7 cellular contexts compared by ENCODE assay signal in the genomic region with DNA sequence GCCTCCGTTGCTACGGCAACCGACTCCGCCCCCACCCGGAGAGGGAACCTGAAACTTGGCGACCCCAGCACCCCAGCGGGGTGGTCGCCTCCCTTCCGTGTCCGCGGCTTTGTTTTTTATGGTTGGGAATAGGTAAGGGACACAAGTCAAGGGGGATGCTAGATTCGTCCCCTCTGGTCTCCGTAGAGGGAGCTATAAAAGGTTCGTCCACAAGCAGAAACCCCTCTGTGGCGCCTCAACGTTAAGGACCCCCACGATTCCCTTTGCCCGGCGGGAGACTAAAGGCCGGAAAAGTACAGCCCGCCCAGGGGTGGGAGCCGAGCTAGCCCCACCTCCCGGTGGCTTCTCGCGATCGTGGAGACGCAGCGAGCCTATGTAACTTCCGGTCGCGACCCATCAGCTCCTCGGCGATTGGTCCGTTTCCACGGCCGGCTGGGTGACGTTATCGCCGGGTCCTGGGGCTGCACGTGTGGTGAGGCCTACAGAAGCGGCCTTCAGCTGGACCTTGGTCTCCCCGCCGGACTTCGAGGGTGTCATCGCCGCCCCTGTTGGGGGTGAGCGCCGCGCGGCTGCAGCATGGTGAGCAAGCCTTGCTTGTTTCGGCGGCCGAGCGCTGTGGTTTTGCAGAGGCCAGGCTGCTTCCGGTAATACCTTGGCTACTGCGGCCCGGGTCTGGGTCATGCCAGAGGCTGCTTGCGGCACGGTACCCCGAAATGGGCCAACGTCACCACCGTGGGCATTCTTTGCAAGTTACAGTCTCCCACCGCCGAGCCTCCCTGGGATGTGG. TPM values are rescaled to one million over a fixed set of nuclear protein-coding genes. Genes with fewer than 3 reads are reported as not detected.
DNase-seq lines count a peak whose midpoint lies in the region; ATAC-seq, FAIRE-seq and TF ChIP-seq lines count a peak whose summit lies in the region.

A gene with protein sequence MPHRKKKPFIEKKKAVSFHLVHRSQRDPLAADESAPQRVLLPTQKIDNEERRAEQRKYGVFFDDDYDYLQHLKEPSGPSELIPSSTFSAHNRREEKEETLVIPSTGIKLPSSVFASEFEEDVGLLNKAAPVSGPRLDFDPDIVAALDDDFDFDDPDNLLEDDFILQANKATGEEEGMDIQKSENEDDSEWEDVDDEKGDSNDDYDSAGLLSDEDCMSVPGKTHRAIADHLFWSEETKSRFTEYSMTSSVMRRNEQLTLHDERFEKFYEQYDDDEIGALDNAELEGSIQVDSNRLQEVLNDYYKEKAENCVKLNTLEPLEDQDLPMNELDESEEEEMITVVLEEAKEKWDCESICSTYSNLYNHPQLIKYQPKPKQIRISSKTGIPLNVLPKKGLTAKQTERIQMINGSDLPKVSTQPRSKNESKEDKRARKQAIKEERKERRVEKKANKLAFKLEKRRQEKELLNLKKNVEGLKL (plus strand): TSS at position 437 of the 787 bp plus-strand sequence. CDS start 140 bp downstream, at position 577.

- H3K4me3 ChIP-seq in body of pancreas, result peak within 1 kb of the TSS; percentile 15 to 80

- peaks cover 4% of the 10 kb centered on the region in 2 donors for H3K36me3 ChIP-seq in body of pancreas (replicated peaks in 1 of 2; ENCODE audit: insufficient read depth in 1 of 2, low read depth in 2 of 2)

- no peak for TF ChIP-seq CTCF in body of pancreas (IDR thresholded peaks at IDR 0.05)

- TF ChIP-seq POLR2A in body of pancreas (IDR thresholded peaks at IDR 0.05), result peak; percentile 50 to 85 (median 76)

- peaks cover 13% of the 10 kb centered on the region for H3K4me1 ChIP-seq in body of pancreas

- H3K9me3 ChIP-seq in body of pancreas, result no peaks in the 10 kb centered on the region

- FAIRE-seq in TTC549 (lab: Jason Lieb, UNC), result peak; percentile 90

- no peaks in the 10 kb centered on the region for H3K27me3 ChIP-seq in body of pancreas

- DNase-seq in NCI-H2107 treated with DMSO at 0.1 percent for 48 hours (lab: John Stamatoyannopoulos, UW; ENCODE audit: unreplicated experiment) (peak; percentile 80), body of pancreas (peak; percentile 96 to 97 (median 97)), iPS DF 19.7 (ENCODE audit: low read depth, low spot score) (peak; percentile 76), sciatic nerve (ENCODE audit: low spot score) (peak; percentile 98)

- 0% methylated on average over 29 to 64 of the region's 64 CpGs for WGBS in body of pancreas, 2 donors

- peak; percentile 99 for ATAC-seq in GM18520 (IDR thresholded peaks at IDR 0.05; ENCODE audit: unreplicated experiment)
- ATAC-seq in HG03064 (IDR thresholded peaks at IDR 0.05; ENCODE audit: low read depth, unreplicated experiment), result peak; percentile 99
- ATAC-seq in body of pancreas, result peak; percentile 100
- peak; percentile 100 for ATAC-seq in sciatic nerve

- intact Hi-C loops in body of pancreas (cut with DNase I), result no loop called here
- intact Hi-C loops in sciatic nerve (cut with DNase I), result no loop called here

- peak within 1 kb of the TSS; percentile 82 to 92 (median 91) for H3K27ac ChIP-seq in body of pancreas

RNA-seq across cellular contexts. Expression of the gene that starts here (rescaled TPM):
- 1 to 10 TPM; 6.7 to 6.9 TPM for total RNA-seq in body of pancreas
- 22.4 TPM for total RNA-seq in sciatic nerve

Comparison
In these comparisons a context has a peak if more than half of its experiments do, and no peak if none do; other contexts are left out.
1. Peak in every context shown above with its lines: DNase-seq, ATAC-seq, H3K4me3 ChIP-seq and H3K27ac ChIP-seq.